ENCODE assay signal across 8 cellular contexts in genomic region chr10:93813507-93814465, GRCh38. TPM values are rescaled to one million over a fixed set of nuclear protein-coding genes. Genes with fewer than 3 reads are reported as not detected.
DNase-seq lines count a peak whose midpoint lies in the region; ATAC-seq and TF ChIP-seq lines count a peak whose summit lies in the region.

No MANE protein-coding gene starts in this region.

- H3K4ac ChIP-seq in mesenchymal stem cell (ENCODE audit: low read depth in 1 of 2, low read length in 2 of 2), result peak overlapping the region; percentile 9 to 22

- H3K27me3 Mint-ChIP-seq in WTC11 (ENCODE audit: low read depth), result peaks cover 24% of the 10 kb centered on the region

- H3K4me3 ChIP-seq in dorsolateral prefrontal cortex (no peak overlapping the region), mesenchymal stem cell (ENCODE audit: insufficient read depth in 1 of 2, low read depth in 1 of 2, low read length in 2 of 2) (no peak overlapping the region), sigmoid colon (no peak overlapping the region)

- ATAC-seq in WTC11, result peak; percentile 78

- no peak overlapping the region for H3K23ac ChIP-seq in mesenchymal stem cell (ENCODE audit: low read length in 2 of 2)

- CTCF ChIA-PET in WTC11 (lab: Charles Lee), result interaction anchor here (0.5 to 7.9 kb wide), 12 partner anchors 9 to 259 kb away, joined by 3 to 425 read pairs (median 5); partner anchors contain the start of genes FRA10AC1 and LGI1

- TF ChIP-seq CTCF in AG09319 (IDR thresholded peaks at IDR 0.05; ENCODE audit: low read depth, low read length) (peak; percentile 51), GM13977 (IDR thresholded peaks at IDR 0.05; ENCODE audit: extremely low read depth, insufficient read depth, missing control alignments) (peak; percentile 63), WTC11 (IDR thresholded peaks at IDR 0.05) (peak; percentile 48; the same call in 1 of the 2 replicates), dorsolateral prefrontal cortex (IDR thresholded peaks at IDR 0.05 in 54 of 56, conservative IDR thresholded peaks at IDR 0.05 in 2 of 56; ENCODE audit: low read depth in 1 of 56, partially characterized antibody in 56 of 56) (peak in 55 of 56 donors; percentile 30 to 76 (median 61)), sigmoid colon (IDR thresholded peaks at IDR 0.05) (peak in 2 of 4 experiments; percentile 20 to 32)

- H3K36me3 Mint-ChIP-seq in WTC11, result no peaks in the 10 kb centered on the region

- H3K4me1 ChIP-seq in mesenchymal stem cell (ENCODE audit: control insufficient read depth, insufficient read depth, low read depth, low read length), result peaks cover 11% of the 10 kb centered on the region
- peaks cover 0 to 6% (median 2%) of the 10 kb centered on the region in 4 donors for H3K4me1 ChIP-seq in sigmoid colon

- no peak overlapping the region for H3K4me2 ChIP-seq in mesenchymal stem cell (ENCODE audit: low read length, poor library complexity, severe bottlenecking)

- H2AK5ac ChIP-seq in mesenchymal stem cell (ENCODE audit: low read length, severe bottlenecking), result peak overlapping the region; percentile 75

- TF ChIP-seq POLR2A in sigmoid colon (IDR thresholded peaks at IDR 0.05), result no peak

- H3K9ac ChIP-seq in mesenchymal stem cell (ENCODE audit: low read length), result no peak overlapping the region

- H3K14ac ChIP-seq in mesenchymal stem cell (ENCODE audit: low read length in 2 of 2), result peak overlapping the region in 1 of 2 experiments; percentile 73

- H3K36me3 ChIP-seq in mesenchymal stem cell (ENCODE audit: control insufficient read depth in 1 of 2, insufficient read depth in 2 of 2, low read depth in 1 of 2, low read length in 2 of 2), result no peaks in the 10 kb centered on the region
- H3K36me3 ChIP-seq in sigmoid colon, result no peaks in the 10 kb centered on the region

- no peak for TF ChIP-seq EP300 in sigmoid colon (IDR thresholded peaks at IDR 0.05)

- peaks cover 15% of the 10 kb centered on the region for H3K4me1 Mint-ChIP-seq in WTC11

- peak overlapping the region; percentile 93 to 94 for H2BK12ac ChIP-seq in mesenchymal stem cell (ENCODE audit: low read length in 2 of 2)

- no peak overlapping the region for H2BK5ac ChIP-seq in mesenchymal stem cell (ENCODE audit: low read depth, low read length, poor library complexity, severe bottlenecking)

- H4K91ac ChIP-seq in mesenchymal stem cell (ENCODE audit: low read length), result peak overlapping the region; percentile 93

- no peak overlapping the region for H2BK15ac ChIP-seq in mesenchymal stem cell (ENCODE audit: low read depth, poor library complexity, severe bottlenecking)

- H3K9me3 ChIP-seq in mesenchymal stem cell (ENCODE audit: control insufficient read depth, low read length) (no peaks in the 10 kb centered on the region), sigmoid colon (no peaks in the 10 kb centered on the region)

- in situ Hi-C loops in GM13977 (cut with MboI; ENCODE audit: low pct_unique_long_range_greater_than_20kb, low sequenced_read_pairs, unreplicated experiment), result loop anchor here (25.0 kb wide), 1 partner anchor 251 kb away; the partner anchor contains the start of gene FFAR4

- H3K18ac ChIP-seq in mesenchymal stem cell (ENCODE audit: low read depth in 1 of 2, low read length in 2 of 2), result peak overlapping the region; percentile 46 to 67

- no peak overlapping the region for H2AFZ ChIP-seq in mesenchymal stem cell (ENCODE audit: low read depth, low read length)

- H3K27me3 ChIP-seq in dorsolateral prefrontal cortex (peaks cover 0 to 12% (median 0%) of the 10 kb centered on the region in 45 donors), mesenchymal stem cell (ENCODE audit: control insufficient read depth in 1 of 2, insufficient read depth in 1 of 2, low read length in 2 of 2) (peaks cover 0 to 18% of the 10 kb centered on the region in 2 experiments), sigmoid colon (no peaks in the 10 kb centered on the region)

- WGBS in mesenchymal stem cell, result 60% methylated on average over 8 of the region's 8 CpGs
- 59 to 65% methylated on average over 8 of the region's 8 CpGs for WGBS in sigmoid colon, 2 donors

- POLR2A ChIA-PET in WTC11 (lab: Charles Lee), result no interaction called here

- no peak overlapping the region for H3K4me3 Mint-ChIP-seq in WTC11

- peaks cover 4% of the 10 kb centered on the region; the same call in 1 of the 2 replicates for H3K9me3 Mint-ChIP-seq in WTC11

- DNase-seq in AG09319 (ENCODE audit: extremely low read depth, low read depth) (no peak), GM13977 (ENCODE audit: low spot score) (peak; percentile 18), LoVo (ENCODE audit: low spot score) (peak; percentile 60), WTC11 (ENCODE audit: low spot score) (peak; percentile 73), dorsolateral prefrontal cortex (peak in 8 of 10 donors; percentile 33 to 67 (median 52)), mesenchymal stem cell (peak; percentile 60), substantia nigra (lab: John Stamatoyannopoulos, UW) (peak in 42 of 49 donors; percentile 1 to 72 (median 40)), sigmoid colon (no peak)

- H4K8ac ChIP-seq in mesenchymal stem cell (ENCODE audit: low read length), result peak overlapping the region; percentile 76

- no peaks in the 10 kb centered on the region for H3K79me1 ChIP-seq in mesenchymal stem cell (replicated peaks; ENCODE audit: low read length, poor library complexity, severe bottlenecking)

- intact Hi-C loops in dorsolateral prefrontal cortex (cut with DNase I), result loop anchor here in 1 of 2 donors (2.0 kb wide), 1 partner anchor 111 kb away; the partner anchor contains the start of gene FRA10AC1
- intact Hi-C loops in sigmoid colon (cut with DNase I), result no loop called here

- H2BK120ac ChIP-seq in mesenchymal stem cell (ENCODE audit: low read depth, low read length), result peak overlapping the region; percentile 81

- no peak overlapping the region for H3K27ac Mint-ChIP-seq in WTC11

- no peak overlapping the region for H3K27ac ChIP-seq in dorsolateral prefrontal cortex
- H3K27ac ChIP-seq in mesenchymal stem cell (ENCODE audit: low read length, poor library complexity, severe bottlenecking), result no peak overlapping the region
- no peak overlapping the region for H3K27ac ChIP-seq in substantia nigra (ENCODE audit: low read depth, low read length, poor library complexity, severe bottlenecking)
- no peak overlapping the region for H3K27ac ChIP-seq in sigmoid colon

TF ChIP-seq in WTC11, 78 proteins besides CTCF, POLR2A, EP300 and RAD21:
- no peak for TF ChIP-seq KAT7 (CRISPR knock-in tag; IDR thresholded peaks at IDR 0.05; ENCODE audit: borderline replicate concordance)
- TF ChIP-seq USF1 (CRISPR knock-in tag; IDR thresholded peaks at IDR 0.05), result peak; percentile 74
- no peak for TF ChIP-seq ZNF219 (CRISPR knock-in tag; IDR thresholded peaks at IDR 0.05; ENCODE audit: borderline replicate concordance)
- TF ChIP-seq, protein P1, sequence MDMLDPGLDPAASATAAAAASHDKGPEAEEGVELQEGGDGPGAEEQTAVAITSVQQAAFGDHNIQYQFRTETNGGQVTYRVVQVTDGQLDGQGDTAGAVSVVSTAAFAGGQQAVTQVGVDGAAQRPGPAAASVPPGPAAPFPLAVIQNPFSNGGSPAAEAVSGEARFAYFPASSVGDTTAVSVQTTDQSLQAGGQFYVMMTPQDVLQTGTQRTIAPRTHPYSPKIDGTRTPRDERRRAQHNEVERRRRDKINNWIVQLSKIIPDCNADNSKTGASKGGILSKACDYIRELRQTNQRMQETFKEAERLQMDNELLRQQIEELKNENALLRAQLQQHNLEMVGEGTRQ (CRISPR knock-in tag; IDR thresholded peaks at IDR 0.05), result peak; percentile 74
- no peak for TF ChIP-seq PREB (CRISPR knock-in tag; IDR thresholded peaks at IDR 0.05; ENCODE audit: borderline replicate concordance)
- no peak for TF ChIP-seq JAZF1 (CRISPR knock-in tag; IDR thresholded peaks at IDR 0.05)
- TF ChIP-seq, protein P2, sequence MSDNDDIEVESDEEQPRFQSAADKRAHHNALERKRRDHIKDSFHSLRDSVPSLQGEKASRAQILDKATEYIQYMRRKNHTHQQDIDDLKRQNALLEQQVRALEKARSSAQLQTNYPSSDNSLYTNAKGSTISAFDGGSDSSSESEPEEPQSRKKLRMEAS (CRISPR knock-in tag; IDR thresholded peaks at IDR 0.05), result peak; percentile 44; the same call in 1 of the 2 replicates

RNA-seq across cellular contexts. Expression of gene LGI1, which starts 56.0 kb away (rescaled TPM):
- not detected in 3 replicates for total RNA-seq in WTC11 (2021)
- total RNA-seq in dorsolateral prefrontal cortex, result 100 to 1,000 TPM in 21 of 120 experiments, 10 to 100 TPM in 99; 38.7 to 130 (median 85.4) TPM
- polyA plus RNA-seq in mesenchymal stem cell (2013, experiment 1 of 2), result 9.7 TPM
- 11.1 TPM for polyA plus RNA-seq in mesenchymal stem cell (2013, experiment 2 of 2)
- 10 to 100 TPM in 2 of 4 donors, 1 to 10 TPM in 2; 3.2 to 28.1 (median 7.2) TPM for total RNA-seq in sigmoid colon
- 1 to 10 TPM in 2 of 3 donors, under 1 TPM in 1; 0.89 to 2.4 (median 1.2) TPM for polyA plus RNA-seq in sigmoid colon

Comparison
In these comparisons a context has a peak if more than half of its experiments do, and no peak if none do; other contexts are left out.
1. DNase-seq: peak in GM13977 (single experiment), LoVo (single experiment), WTC11 (single experiment), dorsolateral prefrontal cortex (8 of 10), mesenchymal stem cell (single experiment) and substantia nigra (42 of 49); none in AG09319 (single experiment) and sigmoid colon (single experiment).